ENCODE assay signal across 22 cellular contexts in genomic region chrX:38870386-38870895, GRCh38.
A peak's percentile ranks its signal among the peaks of the same experiment; 100 is the strongest.
DNase-seq lines count a peak whose midpoint lies in the region; ATAC-seq and TF ChIP-seq lines count a peak whose summit lies in the region.
"Had no signal": no experiment of that assay in that cellular context is flagged by ENCODE, and none has a peak within 500 bp of the region (broad histone marks: within the 10 kb centered on the region; RNA-seq: fewer than 3 reads in every experiment).

No MANE protein-coding gene starts in this region.

- H2BK120ac ChIP-seq in mesenchymal stem cell (ENCODE audit: low read depth, low read length) = no peak overlapping the region

- TF ChIP-seq CTCF in HL-60 (IDR thresholded peaks at IDR 0.05; ENCODE audit: insufficient read depth, low read length) (no peak), WTC11 (IDR thresholded peaks at IDR 0.05) (no peak), sigmoid colon (IDR thresholded peaks at IDR 0.05) (no peak)

- H2BK15ac ChIP-seq in mesenchymal stem cell (ENCODE audit: low read depth, poor library complexity, severe bottlenecking) = no peak overlapping the region

- intact Hi-C loops in sigmoid colon (cut with DNase I) = no loop called here

- H3K4ac ChIP-seq in mesenchymal stem cell (ENCODE audit: low read depth in 1 of 2, low read length in 2 of 2) = peak overlapping the region in 1 of 2 experiments; percentile 8

- no peak overlapping the region for H3K4me2 ChIP-seq in mesenchymal stem cell (ENCODE audit: low read length, poor library complexity, severe bottlenecking)

- no peak overlapping the region for H4K8ac ChIP-seq in mesenchymal stem cell (ENCODE audit: low read length)

- no peak for TF ChIP-seq POLR2A in sigmoid colon (IDR thresholded peaks at IDR 0.05)

- TF ChIP-seq EP300 in sigmoid colon (IDR thresholded peaks at IDR 0.05) = no peak

- peak overlapping the region in 1 of 2 experiments; percentile 48 for H3K18ac ChIP-seq in mesenchymal stem cell (ENCODE audit: low read depth in 1 of 2, low read length in 2 of 2)

- H3K4me1 Mint-ChIP-seq in WTC11 = peaks cover 72% of the 10 kb centered on the region
- H3K4me1 Mint-ChIP-seq: immature natural killer cell had no signal

- H3K9me3 ChIP-seq in subcutaneous abdominal adipose tissue (ENCODE audit: control insufficient read depth in 5 of 5, low read length in 5 of 5) (no peaks in the 10 kb centered on the region), sigmoid colon (no peaks in the 10 kb centered on the region), mesenchymal stem cell (ENCODE audit: control insufficient read depth, low read length) (no peaks in the 10 kb centered on the region)
- H3K9me3 ChIP-seq: breast epithelium had no signal

- H3K79me1 ChIP-seq in mesenchymal stem cell (replicated peaks; ENCODE audit: low read length, poor library complexity, severe bottlenecking) = no peaks in the 10 kb centered on the region

- no peaks in the 10 kb centered on the region for H3K36me3 Mint-ChIP-seq in WTC11
- H3K36me3 Mint-ChIP-seq: activated naive CD4-positive, alpha-beta T cell treated with anti-CD3 and anti-CD28 coated beads, Interleukin-2, amount 50 U/mL, for 72 hours; immature natural killer cell; mesothelial cell of epicardium had no signal

- H2BK5ac ChIP-seq in mesenchymal stem cell (ENCODE audit: low read depth, low read length, poor library complexity, severe bottlenecking) = no peak overlapping the region

- no peak overlapping the region for H3K23ac ChIP-seq in mesenchymal stem cell (ENCODE audit: low read length in 2 of 2)

- H3K4me1 ChIP-seq in subcutaneous abdominal adipose tissue (ENCODE audit: control insufficient read depth in 5 of 5, insufficient read depth in 5 of 5, low read length in 5 of 5) (peaks cover 0 to 28% (median 9%) of the 10 kb centered on the region in 5 donors), sigmoid colon (peaks cover 0 to 6% (median 0%) of the 10 kb centered on the region in 4 donors), mesenchymal stem cell (ENCODE audit: control insufficient read depth, insufficient read depth, low read depth, low read length) (no peaks in the 10 kb centered on the region)
- H3K4me1 ChIP-seq: breast epithelium had no signal

- WGBS in sigmoid colon, 2 donors = 67 to 75% methylated on average over 6 of the region's 6 CpGs
- 89% methylated on average over 2 of the region's 6 CpGs for WGBS in mesenchymal stem cell

- peak overlapping the region; percentile 86 for H3K27ac ChIP-seq in HL-60 (replicated peaks)
- peak overlapping the region; percentile 46 for H3K27ac ChIP-seq in subcutaneous abdominal adipose tissue (ENCODE audit: low read depth, low read length)
- H3K27ac ChIP-seq in sigmoid colon = no peak overlapping the region
- H3K27ac ChIP-seq in mesenchymal stem cell (ENCODE audit: low read length, poor library complexity, severe bottlenecking) = no peak overlapping the region
- H3K27ac ChIP-seq: breast epithelium, C4-2B had no signal

- peak overlapping the region; percentile 58 for H3K4me3 Mint-ChIP-seq in WTC11
- H3K4me3 Mint-ChIP-seq: immature natural killer cell; mesothelial cell of epicardium; stimulated activated naive CD8-positive, alpha-beta T cell treated with anti-CD3 and anti-CD28 coated beads, Interleukin-15, Interleukin-2, amounts not matched to agents 100 ng/mL and 50 ng/mL, for 24 hours; T-helper 1 cell treated with Interleukin-12 subunit alpha and Interleukin-12 subunit beta and Interleukin-4 antibody, amounts not matched to agents 30 μg/mL and 1 μg/mL, for 36 hours had no signal

- H3K36me3 ChIP-seq in subcutaneous abdominal adipose tissue (ENCODE audit: control insufficient read depth in 5 of 5, insufficient read depth in 5 of 5, low read length in 5 of 5) = no peaks in the 10 kb centered on the region
- H3K36me3 ChIP-seq in sigmoid colon = no peaks in the 10 kb centered on the region
- no peaks in the 10 kb centered on the region for H3K36me3 ChIP-seq in mesenchymal stem cell (ENCODE audit: control insufficient read depth in 1 of 2, insufficient read depth in 2 of 2, low read depth in 1 of 2, low read length in 2 of 2)
- H3K36me3 ChIP-seq: breast epithelium had no signal

- no peak overlapping the region for H3K4me3 ChIP-seq in HL-60 (replicated peaks; ENCODE audit: insufficient read depth, low read length)
- peak overlapping the region in 2 of 5 donors; percentile 0 to 29 for H3K4me3 ChIP-seq in subcutaneous abdominal adipose tissue (ENCODE audit: low read depth in 1 of 5, low read length in 5 of 5)
- no peak overlapping the region for H3K4me3 ChIP-seq in sigmoid colon
- no peak overlapping the region for H3K4me3 ChIP-seq in mesenchymal stem cell (ENCODE audit: insufficient read depth in 1 of 2, low read depth in 1 of 2, low read length in 2 of 2)
- H3K4me3 ChIP-seq: breast epithelium had no signal

- no peak overlapping the region for H4K91ac ChIP-seq in mesenchymal stem cell (ENCODE audit: low read length)

- peak overlapping the region; percentile 99 for H3K27ac Mint-ChIP-seq in WTC11
- H3K27ac Mint-ChIP-seq: activated naive CD4-positive, alpha-beta T cell treated with anti-CD3 and anti-CD28 coated beads, Interleukin-2, amount 50 U/mL, for 72 hours; immature natural killer cell; mesothelial cell of epicardium; stimulated activated naive CD8-positive, alpha-beta T cell treated with anti-CD3 and anti-CD28 coated beads, Interleukin-15, Interleukin-2, amounts not matched to agents 100 ng/mL and 50 ng/mL, for 24 hours; T-helper 1 cell treated with Interleukin-12 subunit alpha and Interleukin-12 subunit beta and Interleukin-4 antibody, amounts not matched to agents 30 μg/mL and 1 μg/mL, for 36 hours had no signal

- CTCF ChIA-PET in WTC11 (lab: Charles Lee) = no interaction called here

- H3K14ac ChIP-seq in mesenchymal stem cell (ENCODE audit: low read length in 2 of 2) = no peak overlapping the region

- H2BK12ac ChIP-seq in mesenchymal stem cell (ENCODE audit: low read length in 2 of 2) = peak overlapping the region in 1 of 2 experiments; percentile 42

- H2AFZ ChIP-seq in mesenchymal stem cell (ENCODE audit: low read depth, low read length) = no peak overlapping the region

- peak; percentile 37 for ATAC-seq in WTC11
- ATAC-seq in HG02938 (IDR thresholded peaks at IDR 0.05; ENCODE audit: unreplicated experiment) = no peak
- ATAC-seq: activated naive CD4-positive, alpha-beta T cell treated with anti-CD3 and anti-CD28 coated beads, Interleukin-2, amount 50 U/mL, for 72 hours had no signal

- no peaks in the 10 kb centered on the region for H3K27me3 Mint-ChIP-seq in WTC11 (ENCODE audit: low read depth)
- H3K27me3 Mint-ChIP-seq: stimulated activated naive CD8-positive, alpha-beta T cell treated with anti-CD3 and anti-CD28 coated beads, Interleukin-15, Interleukin-2, amounts not matched to agents 100 ng/mL and 50 ng/mL, for 24 hours had no signal

- H2AK5ac ChIP-seq in mesenchymal stem cell (ENCODE audit: low read length, severe bottlenecking) = no peak overlapping the region

- POLR2A ChIA-PET in WTC11 (lab: Charles Lee) = interaction anchor here (4.9 kb wide), 1 partner anchor 65 kb away, joined by 41 read pairs; no protein-coding TSS in a partner anchor

- no peaks in the 10 kb centered on the region for H3K27me3 ChIP-seq in HL-60 (ENCODE audit: insufficient read depth, poor library complexity, severe bottlenecking)
- peaks cover 0 to 6% (median under 1%) of the 10 kb centered on the region in 5 donors for H3K27me3 ChIP-seq in subcutaneous abdominal adipose tissue (ENCODE audit: control insufficient read depth in 5 of 5, insufficient read depth in 4 of 5, low read length in 5 of 5)
- no peaks in the 10 kb centered on the region for H3K27me3 ChIP-seq in sigmoid colon
- peaks cover 0 to 3% of the 10 kb centered on the region in 2 experiments for H3K27me3 ChIP-seq in mesenchymal stem cell (ENCODE audit: control insufficient read depth in 1 of 2, insufficient read depth in 1 of 2, low read length in 2 of 2)

- no peaks in the 10 kb centered on the region for H3K9me3 Mint-ChIP-seq in WTC11
- H3K9me3 Mint-ChIP-seq: activated naive CD4-positive, alpha-beta T cell treated with anti-CD3 and anti-CD28 coated beads, Interleukin-2, amount 50 U/mL, for 72 hours; immature natural killer cell; stimulated activated naive CD8-positive, alpha-beta T cell treated with anti-CD3 and anti-CD28 coated beads, Interleukin-15, Interleukin-2, amounts not matched to agents 100 ng/mL and 50 ng/mL, for 24 hours; T-helper 1 cell treated with Interleukin-12 subunit alpha and Interleukin-12 subunit beta and Interleukin-4 antibody, amounts not matched to agents 30 μg/mL and 1 μg/mL, for 36 hours had no signal

- H3K9ac ChIP-seq in subcutaneous abdominal adipose tissue (ENCODE audit: low read length in 5 of 5) = peak overlapping the region in 3 of 5 donors; percentile 3 to 35 (median 22)
- H3K9ac ChIP-seq in mesenchymal stem cell (ENCODE audit: low read length) = no peak overlapping the region

- peak in 1 of 2 experiments; percentile 21 for DNase-seq in HL-60 (ENCODE audit: low read depth in 1 of 2, low spot score in 1 of 2)
- DNase-seq in WTC11 (ENCODE audit: low spot score) = peak; percentile 8
- peak; percentile 41 for DNase-seq in iPS-NIHi7 (ENCODE audit: extremely low spot score)
- no peak for DNase-seq in sigmoid colon
- no peak for DNase-seq in mesenchymal stem cell
- DNase-seq in NCI-H82 (lab: John Stamatoyannopoulos, UW) = no peak
- DNase-seq: activated CD4-positive, alpha-beta T cell treated with anti-CD3 and anti-CD28 coated beads for 1 hour; activated CD8-positive, alpha-beta memory T cell treated with anti-CD3 and anti-CD28 coated beads, Interleukin-2, amount 50 U/mL, for 4 hours; foreskin fibroblast; immature natural killer cell; NCI-H2029 treated with DMSO at 0.1 percent for 48 hours; NCI-H524 treated with DMSO at 0.1 percent for 48 hours; nucleus accumbens; small intestine had no signal

TF ChIP-seq in WTC11, 78 proteins besides CTCF, POLR2A, EP300 and RAD21 (continues in another document):
- no peak for TF ChIP-seq ERG (CRISPR knock-in tag; IDR thresholded peaks at IDR 0.05)
- no peak for TF ChIP-seq ATF1 (CRISPR knock-in tag; IDR thresholded peaks at IDR 0.05)

Comparison
In these comparisons a context has a peak if more than half of its experiments do, and no peak if none do; other contexts are left out.
1. DNase-seq: peak in WTC11 (single experiment) and iPS-NIHi7 (single experiment); none in sigmoid colon (single experiment), mesenchymal stem cell (single experiment) and NCI-H82 (single experiment).
2. H3K27ac ChIP-seq: peak in HL-60 (single experiment) and subcutaneous abdominal adipose tissue (single experiment); none in sigmoid colon (0 of 4) and mesenchymal stem cell (single experiment).